In the genomic region with DNA sequence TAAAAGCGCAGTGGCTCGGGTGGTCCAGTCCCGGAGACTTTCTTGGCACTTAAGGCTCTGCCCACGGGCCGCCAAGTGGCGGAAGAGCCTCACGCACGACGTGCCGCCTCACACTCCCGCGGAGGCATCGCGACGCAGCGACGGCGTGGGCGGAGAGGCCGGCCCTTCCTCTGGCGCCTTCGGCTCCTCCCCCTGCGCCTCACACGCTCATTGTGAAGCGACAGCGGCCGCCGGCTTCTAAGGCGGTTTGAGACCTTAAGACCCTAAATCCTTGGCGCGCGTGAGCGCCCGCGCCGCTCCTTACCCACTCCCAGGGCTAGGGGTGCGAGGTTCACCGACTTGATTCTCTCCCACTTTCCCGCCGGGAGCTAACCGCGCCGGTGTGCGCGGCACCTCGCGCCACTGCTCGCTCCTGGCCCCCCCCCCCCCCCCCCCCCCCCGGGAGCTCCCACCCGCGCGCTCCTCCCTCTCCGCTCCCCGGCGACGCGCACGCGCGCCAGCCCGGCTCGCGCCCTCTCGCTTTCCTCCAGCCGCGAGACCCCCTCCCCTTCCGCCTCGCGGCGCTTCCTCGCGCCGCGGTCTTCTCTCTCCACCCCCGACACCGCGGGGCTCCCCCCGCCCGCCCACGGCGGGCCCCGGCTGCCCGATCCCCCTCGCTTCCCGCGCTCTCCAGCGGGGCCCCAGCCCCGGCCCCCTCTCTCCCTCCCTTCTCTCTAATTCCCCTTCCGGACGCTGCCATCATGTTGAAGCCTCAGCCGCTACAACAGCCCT, we compare ENCODE assay signal across 8 cellular contexts. TPM values are rescaled to one million over a fixed set of nuclear protein-coding genes. Genes with fewer than 3 reads are reported as not detected.
DNase-seq lines count a peak whose midpoint lies in the region; ATAC-seq, FAIRE-seq and TF ChIP-seq lines count a peak whose summit lies in the region.

A gene with protein sequence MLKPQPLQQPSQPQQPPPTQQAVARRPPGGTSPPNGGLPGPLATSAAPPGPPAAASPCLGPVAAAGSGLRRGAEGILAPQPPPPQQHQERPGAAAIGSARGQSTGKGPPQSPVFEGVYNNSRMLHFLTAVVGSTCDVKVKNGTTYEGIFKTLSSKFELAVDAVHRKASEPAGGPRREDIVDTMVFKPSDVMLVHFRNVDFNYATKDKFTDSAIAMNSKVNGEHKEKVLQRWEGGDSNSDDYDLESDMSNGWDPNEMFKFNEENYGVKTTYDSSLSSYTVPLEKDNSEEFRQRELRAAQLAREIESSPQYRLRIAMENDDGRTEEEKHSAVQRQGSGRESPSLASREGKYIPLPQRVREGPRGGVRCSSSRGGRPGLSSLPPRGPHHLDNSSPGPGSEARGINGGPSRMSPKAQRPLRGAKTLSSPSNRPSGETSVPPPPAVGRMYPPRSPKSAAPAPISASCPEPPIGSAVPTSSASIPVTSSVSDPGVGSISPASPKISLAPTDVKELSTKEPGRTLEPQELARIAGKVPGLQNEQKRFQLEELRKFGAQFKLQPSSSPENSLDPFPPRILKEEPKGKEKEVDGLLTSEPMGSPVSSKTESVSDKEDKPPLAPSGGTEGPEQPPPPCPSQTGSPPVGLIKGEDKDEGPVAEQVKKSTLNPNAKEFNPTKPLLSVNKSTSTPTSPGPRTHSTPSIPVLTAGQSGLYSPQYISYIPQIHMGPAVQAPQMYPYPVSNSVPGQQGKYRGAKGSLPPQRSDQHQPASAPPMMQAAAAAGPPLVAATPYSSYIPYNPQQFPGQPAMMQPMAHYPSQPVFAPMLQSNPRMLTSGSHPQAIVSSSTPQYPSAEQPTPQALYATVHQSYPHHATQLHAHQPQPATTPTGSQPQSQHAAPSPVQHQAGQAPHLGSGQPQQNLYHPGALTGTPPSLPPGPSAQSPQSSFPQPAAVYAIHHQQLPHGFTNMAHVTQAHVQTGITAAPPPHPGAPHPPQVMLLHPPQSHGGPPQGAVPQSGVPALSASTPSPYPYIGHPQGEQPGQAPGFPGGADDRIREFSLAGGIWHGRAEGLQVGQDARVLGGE (plus strand): TSS at position 480 of the 771 bp plus-strand sequence. CDS start 261 bp downstream, at position 741.

- TF ChIP-seq CTCF in AG04450 (IDR thresholded peaks at IDR 0.05; ENCODE audit: low read depth, low read length) (no peak), kidney (IDR thresholded peaks at IDR 0.05; ENCODE audit: borderline replicate concordance, extremely low read depth, insufficient read depth) (no peak)

- CTCF ChIA-PET in AG04450 (lab: Charles Lee), result interaction anchor here (0.6 to 2.1 kb wide), 3 partner anchors 111 to 1042 kb away, joined by 3 to 10 read pairs (median 5); no protein-coding TSS in a partner anchor

- DNase-seq in AG04450 (ENCODE audit: low read depth, low spot score), result peak; percentile 93
- peak; percentile 80 for DNase-seq in NCI-H446 treated with DMSO at 0.1 percent for 48 hours (lab: John Stamatoyannopoulos, UW)
- peak; percentile 91 for DNase-seq in activated CD4-positive, alpha-beta T cell treated with anti-CD3 and anti-CD28 coated beads for 1 hour
- DNase-seq in cerebellum (ENCODE audit: low spot score), result peak; percentile 93
- DNase-seq in kidney, result peak; percentile 99
- DNase-seq in stimulated activated CD4-positive, alpha-beta T cell treated with anti-CD3 and anti-CD28 coated beads, Interleukin-15, amount 100 ng/mL, for 1 hour (ENCODE audit: low read depth in 1 of 2, low spot score in 1 of 2), result peak; percentile 89 to 93

- H3K4me1 ChIP-seq in kidney (ENCODE audit: control insufficient read depth in 1 of 2, insufficient read depth in 1 of 2, low read depth in 1 of 2, low read length in 2 of 2), result peaks cover 0 to 14% of the 10 kb centered on the region in 2 donors

- H3K9me3 ChIP-seq in AG04450 (ENCODE audit: control insufficient read depth, insufficient read depth, low read length) (no peaks in the 10 kb centered on the region; the same call in 1 of the 2 replicates), kidney (ENCODE audit: control insufficient read depth in 1 of 2, low read length in 2 of 2) (no peaks in the 10 kb centered on the region)

- FAIRE-seq in kidney (lab: Jason Lieb, UNC), result no peak

- H3K36me3 ChIP-seq in kidney (ENCODE audit: control insufficient read depth in 1 of 2, insufficient read depth in 2 of 2, low read length in 2 of 2), result peaks cover 9 to 24% of the 10 kb centered on the region in 2 donors

- peak; percentile 48 for ATAC-seq in HG03280 (IDR thresholded peaks at IDR 0.05; ENCODE audit: unreplicated experiment)

- peak within 1 kb of the TSS; percentile 98 for H3K4me3 ChIP-seq in AG04450 (ENCODE audit: low read depth, low read length)
- H3K4me3 ChIP-seq in kidney (ENCODE audit: low read length in 2 of 2), result peak within 1 kb of the TSS; percentile 78 to 85

- no peaks in the 10 kb centered on the region for H3K27me3 ChIP-seq in AG04450 (ENCODE audit: control insufficient read depth, insufficient read depth, low read length)

- POLR2A ChIA-PET in AG04450 (lab: Yijun Ruan, JAX), result interaction anchor here (0.6 to 2.3 kb wide), 6 partner anchors 23 to 1361 kb away, joined by 3 to 15 read pairs (median 3); a partner anchor contains a TSS

- peak; percentile 97 for TF ChIP-seq POLR2A in GM18951 (IDR thresholded peaks at IDR 0.05; ENCODE audit: extremely low read depth, insufficient read depth, insufficient read length)

- intact Hi-C loops in kidney (cut with DNase I), result no loop called here

- in situ Hi-C loops in GM18951 (cut with MboI; ENCODE audit: low sequenced_read_pairs, unreplicated experiment), result no loop called here

- H3K9ac ChIP-seq in kidney (ENCODE audit: low read length in 2 of 2), result peak within 1 kb of the TSS; percentile 67 to 89

- peak within 1 kb of the TSS; percentile 94 for H3K27ac ChIP-seq in AG04450 (ENCODE audit: low read depth, low read length)
- peak within 1 kb of the TSS; percentile 98 for H3K27ac ChIP-seq in kidney (ENCODE audit: low read depth in 2 of 2, low read length in 2 of 2)

RNA-seq across cellular contexts. Expression of the gene that starts here (rescaled TPM):
- 19.7 and 27.5 TPM in 2 replicates for polyA plus RNA-seq in AG04450 (2011; rRNA removed)
- polyA minus RNA-seq in AG04450 (2011; rRNA and poly(A)+ RNA removed), result 33.8 and 40.1 TPM in 2 replicates
- 47.1 TPM for total RNA-seq in cerebellum
- 102 TPM for total RNA-seq in kidney
- 43.2 TPM for polyA plus RNA-seq in kidney (ENCODE audit: insufficient read depth, low read depth, low replicate concordance)

Comparison
In these comparisons a context has a peak if more than half of its experiments do, and no peak if none do; other contexts are left out.
1. Peak in every context shown above with its lines: DNase-seq, ATAC-seq, H3K4me3 ChIP-seq and H3K27ac ChIP-seq.